Comparison of ENCODE assay signal across 8 cellular contexts in genomic region chr3:78092512-78092911, GRCh38.
DNase-seq lines count a peak whose midpoint lies in the region; ATAC-seq, FAIRE-seq and TF ChIP-seq lines count a peak whose summit lies in the region.
"Not testable (repeated sequence)": the region's sequence is repeated elsewhere in the genome, so short reads cannot be mapped to it uniquely, and the experiment has no call there.

No MANE protein-coding gene starts in this region.

- H4K20me1 ChIP-seq in fibroblast of lung (ENCODE audit: control insufficient read depth, extremely low read depth, insufficient read depth, low read length) = not testable (repeated sequence)

- H3K9ac ChIP-seq in adipocyte (ENCODE audit: low read length); fibroblast of lung (ENCODE audit: insufficient read depth, low read length): not testable (repeated sequence)

- not testable (repeated sequence) for H3K79me2 ChIP-seq in fibroblast of lung (ENCODE audit: control insufficient read depth, insufficient read depth, low read length)

- ATAC-seq in Right ventricle myocardium superior (ENCODE audit: poor library complexity) (peak; percentile 75), left ventricle myocardium superior (peak; percentile 77)

- H3K4me2 ChIP-seq in fibroblast of lung (ENCODE audit: extremely low read depth, insufficient read depth, low read length) = not testable (repeated sequence)

- not testable (repeated sequence) for H3K9me3 ChIP-seq in adipocyte (ENCODE audit: control insufficient read depth, low read length); fibroblast of lung (ENCODE audit: control insufficient read depth, insufficient read depth, low read depth, low read length)

- not testable (repeated sequence) for FAIRE-seq in bronchial epithelial cell (lab: Jason Lieb, UNC)

- not testable (repeated sequence) for H3K27ac ChIP-seq in fibroblast of lung (ENCODE audit: insufficient read depth, low read length)

- DNase-seq in GM04504 (ENCODE audit: low read depth) (peak; percentile 8), M059J (ENCODE audit: low read depth) (peak; percentile 50), adipocyte (ENCODE audit: low read depth) (peak; percentile 55), bronchial epithelial cell (ENCODE audit: low read depth) (peak; percentile 23), fibroblast of lung (ENCODE audit: low read depth in 2 of 2) (peak; percentile 45 to 54), skeletal muscle cell (ENCODE audit: low read depth) (peak; percentile 37)
- DNase-seq in Right ventricle myocardium superior, left ventricle myocardium superior: not testable (repeated sequence)

- not testable (repeated sequence) for H3K4me1 ChIP-seq in adipocyte (ENCODE audit: control insufficient read depth, insufficient read depth, low read length); fibroblast of lung (ENCODE audit: control insufficient read depth, extremely low read depth, insufficient read depth, low read length)

- H3K27me3 ChIP-seq in adipocyte (replicated peaks; ENCODE audit: control insufficient read depth, insufficient read depth, low read length); bronchial epithelial cell (ENCODE audit: control insufficient read depth, insufficient read depth, low read length); fibroblast of lung (ENCODE audit: control insufficient read depth, insufficient read depth, low read length): not testable (repeated sequence)

- not testable (repeated sequence) for TF ChIP-seq CTCF in bronchial epithelial cell (IDR thresholded peaks at IDR 0.05; ENCODE audit: insufficient read depth, low read length, severe bottlenecking); fibroblast of lung (conservative IDR thresholded peaks at IDR 0.05 in 1 of 2, IDR thresholded peaks at IDR 0.05 in 1 of 2; ENCODE audit: low read depth in 1 of 2, low read length in 2 of 2)

- intact Hi-C loops in Right ventricle myocardium superior (cut with DNase I); left ventricle myocardium superior (cut with micrococcal nuclease): not testable (repeated sequence)

- not testable (repeated sequence) for H2AFZ ChIP-seq in fibroblast of lung (ENCODE audit: low read length)

- not testable (repeated sequence) for H3K36me3 ChIP-seq in adipocyte (ENCODE audit: control insufficient read depth, insufficient read depth, low read length, severe bottlenecking); bronchial epithelial cell (ENCODE audit: control insufficient read depth, insufficient read depth, low read length); fibroblast of lung (ENCODE audit: control insufficient read depth, insufficient read depth, low read length)

- H3K4me3 ChIP-seq in adipocyte (ENCODE audit: low read length); bronchial epithelial cell (ENCODE audit: low read depth, low read length); fibroblast of lung (replicated peaks in 1 of 4; ENCODE audit: control extremely low read depth in 1 of 4, insufficient read depth in 1 of 4, low read depth in 3 of 4, low read length in 4 of 4); skeletal muscle cell (ENCODE audit: low read depth, low read length): not testable (repeated sequence)
